In genomic region chr12:46263140-46264017, GRCh38 we compare ENCODE assay signal across 10 cellular contexts. TPM values are rescaled to one million over a fixed set of nuclear protein-coding genes. Genes with fewer than 3 reads are reported as not detected.
DNase-seq lines count a peak whose midpoint lies in the region; TF ChIP-seq lines count a peak whose summit lies in the region.
"Had no signal": no experiment of that assay in that cellular context is flagged by ENCODE, and none has a peak within 500 bp of the region (broad histone marks: within the 10 kb centered on the region; RNA-seq: fewer than 3 reads in every experiment).

No MANE protein-coding gene starts in this region.

- H3K18ac ChIP-seq in neuronal stem cell (ENCODE audit: low read length): no peak overlapping the region

- no peak overlapping the region for H2AFZ ChIP-seq in neuronal stem cell (ENCODE audit: low read length)

- CTCF ChIA-PET in Calu3 (lab: Charles Lee): interaction anchor here (0.6 kb wide), 1 partner anchor 138 kb away, joined by 4 read pairs; no protein-coding TSS in a partner anchor

- peaks cover 2% of the 10 kb centered on the region for H3K79me1 ChIP-seq in neuronal stem cell (ENCODE audit: low read depth, low read length)

- H3K9ac ChIP-seq in endodermal cell (ENCODE audit: extremely low read depth, low read length, poor library complexity, severe bottlenecking) (no peak overlapping the region), neuronal stem cell (ENCODE audit: low read depth, low read length, poor library complexity) (no peak overlapping the region)

- TF ChIP-seq CTCF in Calu3 (IDR thresholded peaks at IDR 0.05; ENCODE audit: unreplicated experiment) (no peak), endodermal cell (conservative IDR thresholded peaks at IDR 0.05) (peak; percentile 72)

- intact Hi-C loops in Calu3 (cut with micrococcal nuclease; ENCODE audit: unreplicated experiment): loop anchor here (5.0 to 10.0 kb wide), 3 partner anchors 36 to 189 kb away; no protein-coding TSS in a partner anchor

- no peak overlapping the region for H3K23ac ChIP-seq in neuronal stem cell (ENCODE audit: low read depth, low read length, poor library complexity)

- no peak overlapping the region for H4K91ac ChIP-seq in neuronal stem cell (ENCODE audit: low read depth, low read length, poor library complexity)

- no peak overlapping the region for H2BK120ac ChIP-seq in neuronal stem cell (ENCODE audit: low read depth, low read length)

- H3K27ac ChIP-seq in endodermal cell (ENCODE audit: low read depth, low read length) (no peak overlapping the region), neuronal stem cell (replicated peaks; ENCODE audit: low read length) (peak overlapping the region; percentile 20)

- DNase-seq in Calu3: no peak
- DNase-seq in NCI-H526 treated with DMSO at 0.1 percent for 48 hours (lab: John Stamatoyannopoulos, UW): peak; percentile 65
- DNase-seq in endodermal cell: peak; percentile 40
- no peak for DNase-seq in neuronal stem cell (ENCODE audit: low spot score)
- no peak for DNase-seq in MV-4-11 (lab: John Stamatoyannopoulos, UW)
- no peak for DNase-seq in occipital lobe (lab: John Stamatoyannopoulos, UW)
- no peak for DNase-seq in GM19240 (ENCODE audit: insufficient read length, low spot score)
- no peak for DNase-seq in HuH-7.5 (ENCODE audit: low spot score)
- DNase-seq: NCI-H1105, T1000 had no signal

- no peaks in the 10 kb centered on the region for H3K27me3 Mint-ChIP-seq in Calu3 (ENCODE audit: unreplicated experiment)
- H3K27me3 Mint-ChIP-seq in endodermal cell (ENCODE audit: insufficient read depth): no peaks in the 10 kb centered on the region

- no peak overlapping the region for H2BK5ac ChIP-seq in neuronal stem cell (ENCODE audit: low read length)

- H3K9me3 Mint-ChIP-seq in Calu3 (ENCODE audit: low read depth, unreplicated experiment) (no peaks in the 10 kb centered on the region), endodermal cell (no peaks in the 10 kb centered on the region)

- BruUV-seq in Calu3 (replicated peaks; lab: Mats Ljungman, UMichigan): no TSS peak

- H3K36me3 Mint-ChIP-seq in Calu3 (ENCODE audit: insufficient read depth, unreplicated experiment): no peaks in the 10 kb centered on the region
- no peaks in the 10 kb centered on the region for H3K36me3 Mint-ChIP-seq in endodermal cell (ENCODE audit: low read depth)

- H3K9me3 ChIP-seq in endodermal cell (ENCODE audit: control insufficient read depth, low read length) (no peaks in the 10 kb centered on the region), neuronal stem cell (replicated peaks in 1 of 2; ENCODE audit: control insufficient read depth in 2 of 2, insufficient read depth in 1 of 2, low read depth in 1 of 2, low read length in 2 of 2) (peaks cover 0 to 1% of the 10 kb centered on the region in 2 donors)

- H3K4me3 Mint-ChIP-seq in Calu3 (ENCODE audit: low read depth, unreplicated experiment) (peak overlapping the region; percentile 31), endodermal cell (no peak overlapping the region)

- H3K4ac ChIP-seq in neuronal stem cell (ENCODE audit: low read length): no peak overlapping the region

- no peak overlapping the region for H3K4me2 ChIP-seq in neuronal stem cell (ENCODE audit: insufficient read depth, low read length, poor library complexity, severe bottlenecking)

- H3K4me3 ChIP-seq in endodermal cell (ENCODE audit: low read length): peak overlapping the region; percentile 14
- no peak overlapping the region for H3K4me3 ChIP-seq in neuronal stem cell (ENCODE audit: low read length in 2 of 2)

- H3K27ac Mint-ChIP-seq in Calu3 (ENCODE audit: unreplicated experiment) (peak overlapping the region; percentile 15), endodermal cell (peak overlapping the region; percentile 40)

- H3K27me3 ChIP-seq in endodermal cell (ENCODE audit: control insufficient read depth, insufficient read depth, low read length, poor library complexity, severe bottlenecking) (no peaks in the 10 kb centered on the region), neuronal stem cell (ENCODE audit: control insufficient read depth in 3 of 3, insufficient read depth in 3 of 3, low read depth in 1 of 3, low read length in 3 of 3) (no peaks in the 10 kb centered on the region)

- H2BK12ac ChIP-seq in neuronal stem cell (ENCODE audit: low read length): no peak overlapping the region

- H3K4me1 ChIP-seq in endodermal cell (ENCODE audit: control insufficient read depth, insufficient read depth, low read length) (peaks cover 14% of the 10 kb centered on the region), neuronal stem cell (ENCODE audit: control insufficient read depth in 2 of 2, insufficient read depth in 1 of 2, low read depth in 1 of 2, low read length in 2 of 2) (peaks cover 5 to 26% of the 10 kb centered on the region in 2 donors)

- peaks cover 13% of the 10 kb centered on the region for H3K4me1 Mint-ChIP-seq in Calu3 (ENCODE audit: low read depth, unreplicated experiment)
- H3K4me1 Mint-ChIP-seq in endodermal cell: peaks cover 15% of the 10 kb centered on the region

- no peak overlapping the region for H2BK15ac ChIP-seq in neuronal stem cell (ENCODE audit: low read length)

- no peaks in the 10 kb centered on the region for H3K36me3 ChIP-seq in endodermal cell (ENCODE audit: control insufficient read depth, insufficient read depth, low read length)
- peaks cover 0 to 7% of the 10 kb centered on the region in 2 donors for H3K36me3 ChIP-seq in neuronal stem cell (replicated peaks in 1 of 2; ENCODE audit: control insufficient read depth in 2 of 2, insufficient read depth in 2 of 2, low read length in 2 of 2)

- no peak overlapping the region for H3K14ac ChIP-seq in neuronal stem cell (ENCODE audit: low read length)

- H2AK5ac ChIP-seq in neuronal stem cell (ENCODE audit: low read depth, low read length): no peak overlapping the region

- no peak overlapping the region for H4K8ac ChIP-seq in neuronal stem cell (ENCODE audit: low read depth, low read length)

- WGBS in endodermal cell (ENCODE audit: insufficient coverage in 1 of 2, insufficient read length in 1 of 2), 2 experiments: 86% methylated on average over 6 of the region's 6 CpGs
- WGBS in neuronal stem cell (ENCODE audit: extremely low coverage in 2 of 2, insufficient read length in 2 of 2, insufficient replicate concordance in 1 of 2), 2 donors: no CpG with 5 or more reads among the region's 6 CpGs

RNA-seq across cellular contexts. Expression of gene SLC38A1, which starts 5.5 kb away (rescaled TPM):
- 113 and 132 TPM in 2 replicates for total RNA-seq in Calu3 (2022)
- 100 to 1,000 TPM in 1 of 2 donors, 10 to 100 TPM in 1; 77.7 to 107 TPM for total RNA-seq in endodermal cell
- 101 TPM for polyA plus RNA-seq in endodermal cell (2013, experiment 1 of 2)
- 82.0 TPM for polyA plus RNA-seq in endodermal cell (2013, experiment 2 of 2)
- 73.9 TPM for polyA plus RNA-seq in neuronal stem cell (2013, experiment 1 of 2)
- polyA plus RNA-seq in neuronal stem cell (2013, experiment 2 of 2): 75.7 TPM
- 310 TPM for total RNA-seq in occipital lobe

Comparison
In these comparisons a context has a peak if more than half of its experiments do, and no peak if none do; other contexts are left out.
1. DNase-seq: peak in NCI-H526 treated with DMSO at 0.1 percent for 48 hours (single experiment) and endodermal cell (single experiment); none in Calu3 (single experiment), neuronal stem cell (single experiment), MV-4-11 (single experiment), occipital lobe (single experiment), GM19240 (single experiment) and HuH-7.5 (single experiment).